14 cellular contexts compared by ENCODE assay signal in genomic region chr10:124545756-124546369, GRCh38.
A peak's percentile ranks its signal among the peaks of the same experiment; 100 is the strongest.
DNase-seq lines count a peak whose midpoint lies in the region; ATAC-seq and TF ChIP-seq lines count a peak whose summit lies in the region.
"Had no signal": no experiment of that assay in that cellular context is flagged by ENCODE, and none has a peak within 500 bp of the region (broad histone marks: within the 10 kb centered on the region; RNA-seq: fewer than 3 reads in every experiment).

No MANE protein-coding gene starts in this region.

- TF ChIP-seq POLR2A in prostate gland (IDR thresholded peaks at IDR 0.05) = no peak

- H3K9me2 ChIP-seq in OCI-LY7 (ENCODE audit: insufficient read depth, low read length) = no peaks in the 10 kb centered on the region

- DNase-seq in activated naive CD8-positive, alpha-beta T cell treated with anti-CD3 and anti-CD28 coated beads, Interleukin-2, amount 50 U/mL, for 24 hours = no peak
- DNase-seq in NCI-H1092 (lab: John Stamatoyannopoulos, UW) (peak; percentile 74), OCI-LY7 (ENCODE audit: low spot score) (peak; percentile 74), prostate gland (ENCODE audit: low spot score) (peak; percentile 36), germinal center (ENCODE audit: low spot score) (no peak)
- DNase-seq: activated CD4-positive, alpha-beta T cell treated with anti-CD3 and anti-CD28 coated beads, Interleukin-2, amount 50 U/mL, for 4 hours; hippocampal formation; ovary had no signal

- H3K27me3 ChIP-seq in prostate gland (replicated peaks; ENCODE audit: insufficient read depth) = no peaks in the 10 kb centered on the region
- H3K27me3 ChIP-seq: cardiac muscle cell, ovary had no signal

- intact Hi-C loops in OCI-LY7 (cut with micrococcal nuclease; ENCODE audit: unreplicated experiment) (no loop called here), prostate gland (cut with DNase I) (no loop called here)

- H4K20me1 ChIP-seq in OCI-LY7 (ENCODE audit: insufficient read depth, low read length) = no peaks in the 10 kb centered on the region

- no peak for TF ChIP-seq CTCF in OCI-LY7 (conservative IDR thresholded peaks at IDR 0.05; ENCODE audit: low read length)
- TF ChIP-seq CTCF in prostate gland (IDR thresholded peaks at IDR 0.05) = no peak

- no peaks in the 10 kb centered on the region for H3K36me3 ChIP-seq in OCI-LY7 (ENCODE audit: insufficient read depth, low read length)
- no peaks in the 10 kb centered on the region for H3K36me3 ChIP-seq in prostate gland
- H3K36me3 ChIP-seq: cardiac muscle cell, HAP-1, ovary had no signal

- peak overlapping the region; percentile 98 for H3K27ac ChIP-seq in OCI-LY7 (ENCODE audit: low read depth, low read length, poor library complexity, severe bottlenecking)
- H3K27ac ChIP-seq in prostate gland = no peak overlapping the region
- H3K27ac ChIP-seq: cardiac muscle cell, ovary had no signal

- H3K27ac Mint-ChIP-seq in activated naive CD8-positive, alpha-beta T cell = no peak overlapping the region
- H3K27ac Mint-ChIP-seq in activated naive CD8-positive, alpha-beta T cell treated with anti-CD3 and anti-CD28 coated beads, Interleukin-2, amount 50 U/mL, for 24 hours = no peak overlapping the region

- peak overlapping the region; percentile 47 for H3K4me3 Mint-ChIP-seq in activated naive CD8-positive, alpha-beta T cell
- H3K4me3 Mint-ChIP-seq in activated naive CD8-positive, alpha-beta T cell treated with anti-CD3 and anti-CD28 coated beads, Interleukin-2, amount 50 U/mL, for 24 hours = no peak overlapping the region

- H3K4me1 Mint-ChIP-seq in activated naive CD8-positive, alpha-beta T cell (ENCODE audit: low read depth) = peaks cover 11% of the 10 kb centered on the region
- H3K4me1 Mint-ChIP-seq in activated naive CD8-positive, alpha-beta T cell treated with anti-CD3 and anti-CD28 coated beads, Interleukin-2, amount 50 U/mL, for 24 hours = peaks cover 20% of the 10 kb centered on the region

- POLR2A ChIA-PET in OCI-LY7 (lab: Charles Lee) = interaction anchor here (1.0 to 5.8 kb wide), 9 partner anchors 9 to 201 kb away, joined by 3 to 105 read pairs (median 5); partner anchors contain the start of gene OAT

- H3K4me1 ChIP-seq in OCI-LY7 (ENCODE audit: insufficient read depth, low read length, poor library complexity, severe bottlenecking) (peaks cover 100% of the 10 kb centered on the region), prostate gland (replicated peaks) (no peaks in the 10 kb centered on the region)
- H3K4me1 ChIP-seq: HAP-1 had no signal

- no TSS peak for BruUV-seq in OCI-LY7 (replicated peaks; lab: Mats Ljungman, UMichigan)

- no peaks in the 10 kb centered on the region for H3K9me3 Mint-ChIP-seq in activated naive CD8-positive, alpha-beta T cell (ENCODE audit: low read depth)
- no peaks in the 10 kb centered on the region for H3K9me3 Mint-ChIP-seq in activated naive CD8-positive, alpha-beta T cell treated with anti-CD3 and anti-CD28 coated beads, Interleukin-2, amount 50 U/mL, for 24 hours

- no peaks in the 10 kb centered on the region for H3K27me3 Mint-ChIP-seq in activated naive CD8-positive, alpha-beta T cell
- H3K27me3 Mint-ChIP-seq in activated naive CD8-positive, alpha-beta T cell treated with anti-CD3 and anti-CD28 coated beads, Interleukin-2, amount 50 U/mL, for 24 hours = no peaks in the 10 kb centered on the region

- H3K4me3 ChIP-seq in OCI-LY7 (ENCODE audit: low read depth, low read length, poor library complexity, severe bottlenecking) (peak overlapping the region; percentile 62), prostate gland (no peak overlapping the region)
- H3K4me3 ChIP-seq: cardiac muscle cell, HAP-1, mucosa of descending colon, ovary had no signal

- no peaks in the 10 kb centered on the region; the same call in 1 of the 2 replicates for H3K79me2 ChIP-seq in OCI-LY7 (ENCODE audit: insufficient read depth, low read depth, low read length)

- H3K36me3 Mint-ChIP-seq in activated naive CD8-positive, alpha-beta T cell = no peaks in the 10 kb centered on the region
- no peaks in the 10 kb centered on the region for H3K36me3 Mint-ChIP-seq in activated naive CD8-positive, alpha-beta T cell treated with anti-CD3 and anti-CD28 coated beads, Interleukin-2, amount 50 U/mL, for 24 hours (ENCODE audit: low read depth)

- peak overlapping the region; percentile 61 for H3K4me2 ChIP-seq in OCI-LY7 (ENCODE audit: low read length)

- CTCF ChIA-PET in OCI-LY7 (lab: Charles Lee; ENCODE audit: unreplicated experiment) = interaction anchor here (0.6 to 4.4 kb wide), 6 partner anchors 11 to 196 kb away, joined by 3 to 43 read pairs (median 4); no protein-coding TSS in a partner anchor

- ATAC-seq in activated naive CD8-positive, alpha-beta T cell treated with anti-CD3 and anti-CD28 coated beads, Interleukin-2, amount 50 U/mL, for 24 hours = no peak
- ATAC-seq in HG02852 (IDR thresholded peaks at IDR 0.05; ENCODE audit: unreplicated experiment) (no peak), HG03175 (IDR thresholded peaks at IDR 0.05; ENCODE audit: unreplicated experiment) (no peak)

- 53% methylated on average over 16 of the region's 18 CpGs for WGBS in prostate gland

- H3K9me3 ChIP-seq in OCI-LY7 (ENCODE audit: low read length) = no peaks in the 10 kb centered on the region
- H3K9me3 ChIP-seq in prostate gland = no peaks in the 10 kb centered on the region
- H3K9me3 ChIP-seq: HAP-1, mucosa of descending colon, ovary had no signal

- H2AFZ ChIP-seq in OCI-LY7 (ENCODE audit: low read length) = peak overlapping the region; percentile 62; the same call in 1 of the 2 replicates

Comparison
In these comparisons a context has a peak if more than half of its experiments do, and no peak if none do; other contexts are left out.
1. DNase-seq: peak in NCI-H1092 (single experiment), OCI-LY7 (single experiment) and prostate gland (single experiment); none in activated naive CD8-positive, alpha-beta T cell treated with anti-CD3 and anti-CD28 coated beads, Interleukin-2, amount 50 U/mL, for 24 hours (single experiment) and germinal center (single experiment).